Comparison of ENCODE assay signal across 13 cellular contexts in the genomic region with DNA sequence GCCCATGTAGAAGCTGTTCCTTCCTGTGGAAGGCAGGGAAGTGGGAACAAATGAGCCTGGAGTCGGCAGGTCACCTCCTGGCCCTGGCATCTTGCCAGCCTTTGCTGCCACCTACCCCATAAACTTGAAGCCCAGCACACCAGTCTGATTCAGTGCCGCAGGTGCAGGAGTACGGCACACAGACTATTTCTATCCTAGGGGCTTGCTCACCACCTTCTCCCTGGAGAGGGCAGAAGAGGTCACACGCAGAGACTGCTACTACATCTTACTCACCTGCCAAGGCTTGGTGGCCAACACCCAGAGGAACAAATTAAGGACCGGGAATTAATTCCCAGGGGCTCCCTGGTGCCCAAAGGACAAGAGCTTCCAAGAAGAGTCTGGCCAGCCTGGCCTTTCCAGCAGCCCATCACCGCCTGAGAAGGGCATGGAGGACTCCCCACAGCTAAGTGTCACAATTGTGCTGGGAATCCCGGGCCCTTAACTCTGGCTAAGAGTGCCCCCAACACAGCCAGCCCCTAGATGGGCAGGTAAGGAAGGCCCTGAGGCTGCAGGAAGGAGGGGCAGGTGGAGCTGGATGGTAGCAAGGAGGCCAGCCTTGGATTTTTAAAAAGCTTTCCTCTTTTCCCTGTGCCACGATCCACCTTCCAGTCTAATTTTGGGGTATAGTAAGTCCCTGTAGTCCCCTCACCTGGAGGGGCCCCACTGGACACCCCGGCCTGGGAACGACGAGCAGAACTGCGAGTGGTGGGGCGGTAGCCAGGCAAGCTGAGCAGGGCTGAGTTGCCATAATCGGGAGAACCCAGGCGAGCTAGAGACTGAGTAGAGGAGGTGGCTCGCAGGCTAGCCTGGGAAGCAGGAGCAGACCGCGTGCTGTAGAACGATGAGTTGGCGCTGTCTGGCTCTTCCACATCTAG. TPM values are rescaled to one million over a fixed set of nuclear protein-coding genes. Genes with fewer than 3 reads are reported as not detected.
A peak's percentile ranks its signal among the peaks of the same experiment; 100 is the strongest.
DNase-seq lines count a peak whose midpoint lies in the region; ATAC-seq, FAIRE-seq and TF ChIP-seq lines count a peak whose summit lies in the region.
"Had no signal": no experiment of that assay in that cellular context is flagged by ENCODE, and none has a peak within 500 bp of the region (broad histone marks: within the 10 kb centered on the region; RNA-seq: fewer than 3 reads in every experiment).

No MANE protein-coding gene starts in this region.

- no peak overlapping the region for H3K4me3 Mint-ChIP-seq in activated T-cell treated with anti-CD3 and anti-CD28 coated beads, Interleukin-2, amount 50 U/mL, for 72 hours
- no peak overlapping the region for H3K4me3 Mint-ChIP-seq in activated T-cell treated with anti-CD3 and anti-CD28 coated beads, Interleukin-2, amount 50 U/mL, for 4 hours
- H3K4me3 Mint-ChIP-seq in stimulated activated memory B cell treated with anti-CD40 and anti-IgM and Interleukin-4, amounts not matched to agents 10 μg/mL and 1 μg/mL and 100 μg/mL, for 72 hours: peak overlapping the region; percentile 14

- FAIRE-seq in endothelial cell of umbilical vein (lab: Jason Lieb, UNC): peak; percentile 73
- FAIRE-seq: D721Med had no signal

- peaks cover 6 to 23% of the 10 kb centered on the region in 2 donors for H3K36me3 Mint-ChIP-seq in activated T-cell treated with anti-CD3 and anti-CD28 coated beads, Interleukin-2, amount 50 U/mL, for 72 hours (ENCODE audit: insufficient read depth in 2 of 2)
- peaks cover 48% of the 10 kb centered on the region for H3K36me3 Mint-ChIP-seq in activated T-cell treated with anti-CD3 and anti-CD28 coated beads, Interleukin-2, amount 50 U/mL, for 4 hours (ENCODE audit: insufficient read depth)
- peaks cover 68% of the 10 kb centered on the region for H3K36me3 Mint-ChIP-seq in stimulated activated memory B cell treated with anti-CD40 and anti-IgM and Interleukin-4, amounts not matched to agents 10 μg/mL and 1 μg/mL and 100 μg/mL, for 72 hours

- DNase-seq in activated T-cell treated with anti-CD3 and anti-CD28 coated beads, Interleukin-2, amount 50 U/mL, for 72 hours: no peak
- DNase-seq in activated T-cell treated with anti-CD3 and anti-CD28 coated beads, Interleukin-2, amount 50 U/mL, for 4 hours: no peak
- DNase-seq in NCI-H2196 (lab: John Stamatoyannopoulos, UW; ENCODE audit: unreplicated experiment): peak; percentile 45
- DNase-seq in endothelial cell of umbilical vein (ENCODE audit: low read depth, low spot score): peak; percentile 42
- no peak for DNase-seq in NCI-H187 treated with DMSO at 0.1 percent for 48 hours (lab: John Stamatoyannopoulos, UW)
- DNase-seq in SHP77 (lab: John Stamatoyannopoulos, UW): no peak
- DNase-seq: KG1, testis had no signal

- intact Hi-C loops in endothelial cell of umbilical vein (cut with micrococcal nuclease): no loop called here

- no peaks in the 10 kb centered on the region for H3K27me3 ChIP-seq in endothelial cell of umbilical vein (ENCODE audit: control insufficient read depth in 2 of 2, insufficient read depth in 2 of 2, low read length in 2 of 2)
- H3K27me3 ChIP-seq: adrenal gland, testis had no signal

- no peak for ATAC-seq in activated T-cell treated with anti-CD3 and anti-CD28 coated beads, Interleukin-2, amount 50 U/mL, for 72 hours (replicated peaks in 1 of 2)
- ATAC-seq in activated T-cell treated with anti-CD3 and anti-CD28 coated beads, Interleukin-2, amount 50 U/mL, for 4 hours: no peak
- no peak for ATAC-seq in stimulated activated memory B cell treated with anti-CD40 and anti-IgM and Interleukin-4, amounts not matched to agents 10 μg/mL and 1 μg/mL and 100 μg/mL, for 72 hours
- no peak for ATAC-seq in HG03139 (IDR thresholded peaks at IDR 0.05; ENCODE audit: unreplicated experiment)

- H3K27ac Mint-ChIP-seq in activated T-cell treated with anti-CD3 and anti-CD28 coated beads, Interleukin-2, amount 50 U/mL, for 72 hours: peak overlapping the region; percentile 27
- H3K27ac Mint-ChIP-seq in stimulated activated memory B cell treated with anti-CD40 and anti-IgM and Interleukin-4, amounts not matched to agents 10 μg/mL and 1 μg/mL and 100 μg/mL, for 72 hours: peak overlapping the region; percentile 67

- no peaks in the 10 kb centered on the region for H3K9me3 Mint-ChIP-seq in activated T-cell treated with anti-CD3 and anti-CD28 coated beads, Interleukin-2, amount 50 U/mL, for 72 hours
- H3K9me3 Mint-ChIP-seq in activated T-cell treated with anti-CD3 and anti-CD28 coated beads, Interleukin-2, amount 50 U/mL, for 4 hours: no peaks in the 10 kb centered on the region
- H3K9me3 Mint-ChIP-seq in stimulated activated memory B cell treated with anti-CD40 and anti-IgM and Interleukin-4, amounts not matched to agents 10 μg/mL and 1 μg/mL and 100 μg/mL, for 72 hours: no peaks in the 10 kb centered on the region

- no peaks in the 10 kb centered on the region for H3K4me1 Mint-ChIP-seq in activated T-cell treated with anti-CD3 and anti-CD28 coated beads, Interleukin-2, amount 50 U/mL, for 72 hours (ENCODE audit: low read depth)
- peaks cover 6% of the 10 kb centered on the region for H3K4me1 Mint-ChIP-seq in activated T-cell treated with anti-CD3 and anti-CD28 coated beads, Interleukin-2, amount 50 U/mL, for 4 hours (ENCODE audit: low read depth)
- H3K4me1 Mint-ChIP-seq in stimulated activated memory B cell treated with anti-CD40 and anti-IgM and Interleukin-4, amounts not matched to agents 10 μg/mL and 1 μg/mL and 100 μg/mL, for 72 hours: peaks cover 45% of the 10 kb centered on the region

- H3K9ac ChIP-seq in endothelial cell of umbilical vein (replicated peaks; ENCODE audit: extremely low read depth, insufficient read depth, low read length): no peak overlapping the region

- H3K27ac ChIP-seq in endothelial cell of umbilical vein (ENCODE audit: insufficient read depth, low read depth, low read length): no peak overlapping the region
- H3K27ac ChIP-seq: testis had no signal

- no peaks in the 10 kb centered on the region for H4K20me1 ChIP-seq in endothelial cell of umbilical vein (replicated peaks; ENCODE audit: control insufficient read depth, extremely low read depth, insufficient read depth, low read length)

- H3K4me1 ChIP-seq in endothelial cell of umbilical vein (ENCODE audit: control insufficient read depth, extremely low read depth, insufficient read depth, low read length): peaks cover 7% of the 10 kb centered on the region
- H3K4me1 ChIP-seq: testis had no signal

- H3K4me3 ChIP-seq in endothelial cell of umbilical vein (replicated peaks in 1 of 3; ENCODE audit: insufficient read depth in 1 of 3, low read depth in 1 of 3, low read length in 3 of 3): no peak overlapping the region
- H3K4me3 ChIP-seq: adrenal gland, lung, testis had no signal

- no peak overlapping the region for H2AFZ ChIP-seq in endothelial cell of umbilical vein (ENCODE audit: low read depth, low read length)

- POLR2A ChIA-PET in endothelial cell of umbilical vein (lab: Charles Lee): no interaction called here

- dilution Hi-C loops in endothelial cell of umbilical vein (cut with MboI; ENCODE audit: extremely low pct_ligation_motif_present, low sequenced_read_pairs): no loop called here

- no peaks in the 10 kb centered on the region for H3K79me2 ChIP-seq in endothelial cell of umbilical vein (ENCODE audit: control insufficient read depth, insufficient read depth, low read length)

- no TSS peak for BruUV-seq in endothelial cell of umbilical vein (replicated peaks; lab: Mats Ljungman, UMichigan)

- no peaks in the 10 kb centered on the region for H3K9me3 ChIP-seq in endothelial cell of umbilical vein (replicated peaks; ENCODE audit: control insufficient read depth, insufficient read depth, low read length)
- H3K9me3 ChIP-seq: adrenal gland, testis had no signal

- no peaks in the 10 kb centered on the region for H3K9me1 ChIP-seq in endothelial cell of umbilical vein (replicated peaks; ENCODE audit: control insufficient read depth, extremely low read depth, insufficient read depth, low read length)

- no peak for TF ChIP-seq POLR2A in endothelial cell of umbilical vein (IDR thresholded peaks at IDR 0.05; ENCODE audit: low read depth, low read length)

- peaks cover 23 to 77% of the 10 kb centered on the region in 2 experiments for H3K36me3 ChIP-seq in endothelial cell of umbilical vein (ENCODE audit: control insufficient read depth in 2 of 2, extremely low read depth in 1 of 2, insufficient read depth in 2 of 2, low read length in 2 of 2)

- H3K27me3 Mint-ChIP-seq in activated T-cell treated with anti-CD3 and anti-CD28 coated beads, Interleukin-2, amount 50 U/mL, for 72 hours (ENCODE audit: low read depth): no peaks in the 10 kb centered on the region
- no peaks in the 10 kb centered on the region for H3K27me3 Mint-ChIP-seq in activated T-cell treated with anti-CD3 and anti-CD28 coated beads, Interleukin-2, amount 50 U/mL, for 4 hours (ENCODE audit: low read depth)
- no peaks in the 10 kb centered on the region for H3K27me3 Mint-ChIP-seq in stimulated activated memory B cell treated with anti-CD40 and anti-IgM and Interleukin-4, amounts not matched to agents 10 μg/mL and 1 μg/mL and 100 μg/mL, for 72 hours

- TF ChIP-seq CTCF in endothelial cell of umbilical vein (IDR thresholded peaks at IDR 0.05; ENCODE audit: extremely low read depth in 1 of 2, insufficient read depth in 1 of 2, low read depth in 1 of 2, low read length in 2 of 2): no peak

- CTCF ChIA-PET in endothelial cell of umbilical vein (lab: Charles Lee): interaction anchor here (0.6 to 2.0 kb wide), 3 partner anchors 13 to 29 kb away, joined by 3 to 7 read pairs (median 5); no protein-coding TSS in a partner anchor

- H3K4me2 ChIP-seq in endothelial cell of umbilical vein (ENCODE audit: insufficient read depth, low read length): no peak overlapping the region

TF ChIP-seq in endothelial cell of umbilical vein, 7 proteins besides CTCF, POLR2A, EP300 and RAD21 (continues in another document):
- TF ChIP-seq, protein P1, sequence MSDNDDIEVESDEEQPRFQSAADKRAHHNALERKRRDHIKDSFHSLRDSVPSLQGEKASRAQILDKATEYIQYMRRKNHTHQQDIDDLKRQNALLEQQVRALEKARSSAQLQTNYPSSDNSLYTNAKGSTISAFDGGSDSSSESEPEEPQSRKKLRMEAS (IDR thresholded peaks at IDR 0.05; ENCODE audit: insufficient read depth, insufficient read length): no peak
- TF ChIP-seq FOS (IDR thresholded peaks at IDR 0.05; ENCODE audit: borderline replicate concordance, insufficient read depth, low read length): no peak
- no peak for TF ChIP-seq MYC (IDR thresholded peaks at IDR 0.05; ENCODE audit: low read depth, low read length)

RNA-seq across cellular contexts. Expression of a gene that starts 6.9 kb away (rescaled TPM):
- total RNA-seq in activated T-cell treated with anti-CD3 and anti-CD28 coated beads, Interleukin-2, amount 50 U/mL, for 72 hours: 10 to 100 TPM; 16.7 to 19.0 TPM
- 1 to 10 TPM; 7.9 to 9.8 (median 9.3) TPM for total RNA-seq in activated T-cell treated with anti-CD3 and anti-CD28 coated beads, Interleukin-2, amount 50 U/mL, for 4 hours
- total RNA-seq in endothelial cell of umbilical vein: 12.9 and 13.0 TPM in 2 replicates
- 20.1 and 25.1 TPM in 2 replicates for polyA plus RNA-seq in endothelial cell of umbilical vein
- polyA plus RNA-seq in endothelial cell of umbilical vein (2011; cell fraction: cytosol; rRNA removed): 5.1 TPM in 2 replicates
- polyA plus RNA-seq in endothelial cell of umbilical vein (2011; cell fraction: nucleus; rRNA removed): 72.6 and 88.6 TPM in 2 replicates
- 13.8 and 16.7 TPM in 2 replicates for polyA plus RNA-seq in endothelial cell of umbilical vein (2012)
- polyA minus RNA-seq in endothelial cell of umbilical vein: 22.5 and 24.7 TPM in 2 replicates
- polyA minus RNA-seq in endothelial cell of umbilical vein (2011; cell fraction: cytosol; rRNA and poly(A)+ RNA removed): 3.0 TPM
- 31.6 and 40.1 TPM in 2 replicates for polyA minus RNA-seq in endothelial cell of umbilical vein (2011; cell fraction: nucleus; rRNA and poly(A)+ RNA removed)

Comparison
In these comparisons a context has a peak if more than half of its experiments do, and no peak if none do; other contexts are left out.
1. DNase-seq: peak in NCI-H2196 (single experiment) and endothelial cell of umbilical vein (single experiment); none in activated T-cell treated with anti-CD3 and anti-CD28 coated beads, Interleukin-2, amount 50 U/mL, for 72 hours (0 of 2), activated T-cell treated with anti-CD3 and anti-CD28 coated beads, Interleukin-2, amount 50 U/mL, for 4 hours (single experiment), NCI-H187 treated with DMSO at 0.1 percent for 48 hours (single experiment) and SHP77 (0 of 2).